1 cellular context compared by ENCODE assay signal in the genomic region with DNA sequence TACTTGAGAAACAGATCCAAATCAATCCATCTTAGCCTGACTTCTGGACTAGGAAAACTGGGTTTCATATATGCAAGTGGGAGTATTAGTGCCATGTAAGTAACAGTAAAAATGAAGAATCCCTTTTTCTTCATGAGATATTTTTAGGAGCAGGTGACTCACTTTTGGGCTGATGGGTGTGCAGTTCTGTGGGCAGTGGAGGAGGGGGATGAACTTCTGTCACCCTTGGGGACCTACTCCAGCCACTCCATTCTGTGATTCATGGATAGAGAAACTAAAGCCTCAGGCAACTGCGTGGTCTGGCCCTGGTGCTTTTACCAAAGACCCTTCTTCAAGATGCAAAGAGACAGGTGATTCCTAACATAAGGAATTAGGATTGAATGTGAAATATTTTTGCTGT.
TF ChIP-seq lines count a peak whose summit lies in the region.

No MANE protein-coding gene starts in this region.

TF ChIP-seq in IMR-90, 13 proteins besides CTCF, POLR2A, EP300 and RAD21 (continued from another document):
- TF ChIP-seq, protein P1, sequence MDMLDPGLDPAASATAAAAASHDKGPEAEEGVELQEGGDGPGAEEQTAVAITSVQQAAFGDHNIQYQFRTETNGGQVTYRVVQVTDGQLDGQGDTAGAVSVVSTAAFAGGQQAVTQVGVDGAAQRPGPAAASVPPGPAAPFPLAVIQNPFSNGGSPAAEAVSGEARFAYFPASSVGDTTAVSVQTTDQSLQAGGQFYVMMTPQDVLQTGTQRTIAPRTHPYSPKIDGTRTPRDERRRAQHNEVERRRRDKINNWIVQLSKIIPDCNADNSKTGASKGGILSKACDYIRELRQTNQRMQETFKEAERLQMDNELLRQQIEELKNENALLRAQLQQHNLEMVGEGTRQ (IDR thresholded peaks at IDR 0.05; ENCODE audit: low read depth, low read length): no peak
